Comparison of ENCODE assay signal across 8 cellular contexts in the genomic region with DNA sequence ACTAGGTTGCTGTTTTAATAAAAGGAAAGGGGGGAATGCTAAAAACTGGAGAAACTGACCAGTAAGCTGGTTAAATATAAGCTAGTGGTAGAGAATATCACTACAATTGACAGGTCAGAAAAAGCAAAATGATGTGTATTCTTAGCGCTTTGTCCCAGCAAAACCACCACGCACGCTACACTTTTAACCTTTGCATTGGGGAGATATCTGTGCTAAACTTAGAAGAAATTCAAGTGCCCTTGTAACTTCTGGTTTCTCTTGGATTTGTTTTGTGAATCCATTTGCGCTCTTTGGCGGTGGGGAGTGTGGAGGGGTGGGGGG. TPM values are rescaled to one million over a fixed set of nuclear protein-coding genes. Genes with fewer than 3 reads are reported as not detected.
DNase-seq lines count a peak whose midpoint lies in the region; TF ChIP-seq lines count a peak whose summit lies in the region.

No MANE protein-coding gene starts in this region.

- no peaks in the 10 kb centered on the region for H3K36me3 Mint-ChIP-seq in nephron progenitor cell (ENCODE audit: low read depth)

- H3K4me3 ChIP-seq in BE2C (ENCODE audit: low read depth, low read length) (peak overlapping the region; percentile 82), Loucy (ENCODE audit: low read length, poor library complexity, severe bottlenecking) (peak overlapping the region; percentile 86), dorsolateral prefrontal cortex (peak overlapping the region; percentile 64 to 98 (median 88))

- H3K4me2 ChIP-seq in Loucy (ENCODE audit: low read depth, low read length, poor library complexity, severe bottlenecking), result peak overlapping the region; percentile 100

- H3K27ac ChIP-seq in dorsolateral prefrontal cortex, result peak overlapping the region in 18 of 59 donors; percentile 27 to 91 (median 82)
- H3K27ac ChIP-seq in caudate nucleus (ENCODE audit: low read depth, low read length), result no peak overlapping the region

- no peak overlapping the region for H3K27ac Mint-ChIP-seq in nephron progenitor cell

- peaks cover 30% of the 10 kb centered on the region for H4K20me1 ChIP-seq in Loucy (ENCODE audit: insufficient read depth, low read length, poor library complexity, severe bottlenecking)

- H3K4me1 ChIP-seq in BE2C (no peaks in the 10 kb centered on the region), Loucy (ENCODE audit: insufficient read depth, low read length, poor library complexity, severe bottlenecking) (peaks cover 57% of the 10 kb centered on the region)

- TF ChIP-seq CTCF in BE2C (IDR thresholded peaks at IDR 0.05; ENCODE audit: low read depth, low read length), result no peak
- no peak for TF ChIP-seq CTCF in Loucy (conservative IDR thresholded peaks at IDR 0.05; ENCODE audit: low read length)
- TF ChIP-seq CTCF in dorsolateral prefrontal cortex (IDR thresholded peaks at IDR 0.05 in 54 of 56, conservative IDR thresholded peaks at IDR 0.05 in 2 of 56; ENCODE audit: low read depth in 1 of 56, partially characterized antibody in 56 of 56), result no peak
- TF ChIP-seq CTCF in nephron progenitor cell (IDR thresholded peaks at IDR 0.05), result no peak

- H3F3A ChIP-seq in Loucy (ENCODE audit: low read depth), result no peaks in the 10 kb centered on the region

- peaks cover 75% of the 10 kb centered on the region for H3K79me2 ChIP-seq in Loucy (ENCODE audit: insufficient read depth, low read length)

- no peak for DNase-seq in BE2C
- DNase-seq in dorsolateral prefrontal cortex, result no peak
- no peak for DNase-seq in nephron progenitor cell
- no peak for DNase-seq in DMS53 (lab: John Stamatoyannopoulos, UW)
- DNase-seq in occipital lobe (lab: John Stamatoyannopoulos, UW), result no peak
- no peak for DNase-seq in caudate nucleus (lab: John Stamatoyannopoulos, UW)
- DNase-seq in stimulated activated CD4-positive, alpha-beta T cell treated with anti-CD3 and anti-CD28 coated beads, Interleukin-15, amount 100 ng/mL, for 24 hours, result no peak

- H3K27me3 Mint-ChIP-seq in nephron progenitor cell (ENCODE audit: low read depth, poor library complexity), result peaks cover 16% of the 10 kb centered on the region

- H3K36me3 ChIP-seq in BE2C (no peaks in the 10 kb centered on the region), Loucy (ENCODE audit: insufficient read depth, low read length) (no peaks in the 10 kb centered on the region)

- H3K27me3 ChIP-seq in BE2C (no peaks in the 10 kb centered on the region), Loucy (ENCODE audit: insufficient read depth, low read length, poor library complexity, severe bottlenecking) (no peaks in the 10 kb centered on the region), dorsolateral prefrontal cortex (no peaks in the 10 kb centered on the region)

- no peak overlapping the region for H2AFZ ChIP-seq in Loucy (ENCODE audit: low read length)

- no peaks in the 10 kb centered on the region for H3K9me3 ChIP-seq in BE2C
- no peaks in the 10 kb centered on the region for H3K9me3 ChIP-seq in Loucy (ENCODE audit: insufficient read depth, low read depth, low read length)

- intact Hi-C loops in dorsolateral prefrontal cortex (cut with DNase I), result loop anchor here (5.0 to 10.0 kb wide), 4 partner anchors 111 to 241 kb away; a partner anchor contains a TSS

- peaks cover 49% of the 10 kb centered on the region for H3K4me1 Mint-ChIP-seq in nephron progenitor cell

- peak overlapping the region; percentile 82 for H3K9ac ChIP-seq in Loucy (ENCODE audit: low read depth, low read length, poor library complexity, severe bottlenecking)

- peak overlapping the region; percentile 92 for H3K4me3 Mint-ChIP-seq in nephron progenitor cell

- H3K9me3 Mint-ChIP-seq in nephron progenitor cell, result no peaks in the 10 kb centered on the region

- H3K9me2 ChIP-seq in Loucy (replicated peaks; ENCODE audit: low read depth, low read length), result no peaks in the 10 kb centered on the region

RNA-seq across cellular contexts. Expression of a gene that starts 1.4 kb away (rescaled TPM):
- 1.8 TPM for polyA plus RNA-seq in BE2C (2012; ENCODE audit: insufficient read depth, insufficient read length, low read depth)
- total RNA-seq in dorsolateral prefrontal cortex (10 to 100 TPM; 31.2 to 66.5 (median 46.5) TPM), occipital lobe (33.7 TPM)
